19 cellular contexts compared by ENCODE assay signal in the genomic region with DNA sequence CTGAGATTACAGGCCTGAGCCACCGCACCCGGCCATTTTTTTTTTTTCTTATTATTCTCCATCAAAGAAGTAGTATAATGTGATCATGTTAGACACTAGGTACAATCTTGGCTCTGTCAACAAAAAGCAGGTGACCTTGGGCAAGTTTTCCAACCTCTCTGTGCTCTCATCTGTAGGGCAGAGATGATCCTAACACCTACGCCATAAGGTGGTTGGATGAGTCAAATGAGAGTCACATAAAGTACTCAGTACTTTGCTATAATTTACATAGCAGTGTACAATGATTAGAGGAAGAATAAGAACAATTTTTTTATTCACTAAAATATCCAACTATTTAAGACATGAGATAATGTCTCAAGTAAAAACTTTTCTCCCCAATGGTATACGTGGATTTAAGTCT.
"Had no signal": no experiment of that assay in that cellular context is flagged by ENCODE, and none has a peak within 500 bp of the region (broad histone marks: within the 10 kb centered on the region; RNA-seq: fewer than 3 reads in every experiment).

No MANE protein-coding gene starts in this region.

- H3K4me3 Mint-ChIP-seq: activated CD4-positive, alpha-beta T cell treated with anti-CD3 and anti-CD28 coated beads, Interleukin-2, amount 10 ng/mL, durations not matched to agents 24 days and 14 days; memory B cell had no signal

- H3K27me3 ChIP-seq: ascending aorta, transverse colon, uterus had no signal

- H3K4me1 ChIP-seq: ascending aorta, left ventricle myocardium inferior, uterus had no signal

- DNase-seq: activated CD4-positive, alpha-beta T cell treated with anti-CD3 and anti-CD28 coated beads, Interleukin-2, amount 10 ng/mL, durations not matched to agents 24 days and 14 days; activated CD8-positive, alpha-beta memory T cell treated with anti-CD3 and anti-CD28 coated beads for 24 hours; activated CD8-positive, alpha-beta memory T cell treated with anti-CD3 and anti-CD28 coated beads, Interleukin-2, amount 50 U/mL, for 48 hours; activated naive CD4-positive, alpha-beta T cell; cerebellar nuclear complex; dermis blood vessel endothelial cell; effector memory CD4-positive, alpha-beta T cell; foreskin melanocyte; glutamatergic neuron; hippocampal formation; left ventricle myocardium inferior; occipital lobe; stimulated activated naive CD4-positive, alpha-beta T cell; substantia nigra; transverse colon; uterus had no signal

- H3K9me3 ChIP-seq: ascending aorta, left ventricle myocardium inferior, transverse colon, uterus had no signal

- H3K36me3 Mint-ChIP-seq: memory B cell had no signal

- H3K4me3 ChIP-seq: ascending aorta, left ventricle myocardium inferior, SK-N-MC, transverse colon, uterus had no signal

- H3K27ac ChIP-seq: ascending aorta, left ventricle myocardium inferior, SK-N-MC, transverse colon, uterus had no signal

- H3K27me3 Mint-ChIP-seq: activated CD4-positive, alpha-beta T cell treated with anti-CD3 and anti-CD28 coated beads, Interleukin-2, amount 10 ng/mL, durations not matched to agents 24 days and 14 days; memory B cell had no signal

- H3K36me3 ChIP-seq: ascending aorta, left ventricle myocardium inferior, transverse colon, uterus had no signal

- H3K9me3 Mint-ChIP-seq: memory B cell had no signal

- H3K27ac Mint-ChIP-seq: activated CD4-positive, alpha-beta T cell treated with anti-CD3 and anti-CD28 coated beads, Interleukin-2, amount 10 ng/mL, durations not matched to agents 24 days and 14 days; memory B cell had no signal
